9 cellular contexts compared by ENCODE assay signal in the genomic region with DNA sequence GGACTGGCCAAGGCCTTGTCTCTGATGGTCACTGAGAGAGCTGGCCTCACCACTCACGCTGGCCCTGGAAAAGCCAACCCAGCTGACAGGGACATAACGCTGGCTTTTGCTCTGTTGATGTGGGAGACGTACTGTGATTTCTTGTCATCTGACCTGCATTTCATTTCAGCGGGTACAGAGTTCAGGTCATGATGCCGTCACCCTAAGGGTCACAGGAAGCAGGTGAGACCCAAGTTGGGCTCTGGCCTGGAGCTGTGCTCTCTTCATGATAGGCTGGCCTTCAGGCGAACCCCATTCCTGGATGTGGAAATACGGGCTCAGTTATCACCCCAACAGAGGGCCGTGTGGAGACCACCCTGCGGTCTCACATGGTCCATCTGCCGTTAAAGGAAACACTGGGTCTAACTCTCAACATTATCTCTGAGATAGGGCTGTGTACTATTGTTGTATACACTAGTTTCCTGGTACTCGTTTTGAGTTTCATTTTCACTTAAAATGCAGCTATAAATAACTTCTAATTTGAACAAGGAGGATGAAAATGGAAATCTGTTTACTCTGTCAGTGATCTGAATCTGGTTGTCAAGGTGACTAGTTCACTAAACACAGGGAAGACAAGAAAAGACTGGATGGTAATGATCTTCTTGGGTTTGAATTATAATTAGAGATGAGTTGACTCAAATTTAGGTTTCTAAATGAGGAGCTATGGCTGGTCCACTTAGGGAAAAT.
DNase-seq lines count a peak whose midpoint lies in the region; ATAC-seq and TF ChIP-seq lines count a peak whose summit lies in the region.
"Had no signal": no experiment of that assay in that cellular context is flagged by ENCODE, and none has a peak within 500 bp of the region (broad histone marks: within the 10 kb centered on the region; RNA-seq: fewer than 3 reads in every experiment).

No MANE protein-coding gene starts in this region.

- peaks cover 20 to 70% of the 10 kb centered on the region in 2 experiments for H3K36me3 ChIP-seq in mesenchymal stem cell (ENCODE audit: control insufficient read depth in 1 of 2, insufficient read depth in 2 of 2, low read depth in 1 of 2, low read length in 2 of 2)
- H3K36me3 ChIP-seq in smooth muscle cell (ENCODE audit: low read depth) = peaks cover 4% of the 10 kb centered on the region

- no peak for TF ChIP-seq CTCF in smooth muscle cell (IDR thresholded peaks at IDR 0.05; ENCODE audit: borderline replicate concordance, insufficient read depth, poor library complexity, severe bottlenecking)

- peak overlapping the region in 1 of 2 experiments; percentile 57 for H3K18ac ChIP-seq in mesenchymal stem cell (ENCODE audit: low read depth in 1 of 2, low read length in 2 of 2)

- H3K27me3 ChIP-seq in mesenchymal stem cell (ENCODE audit: control insufficient read depth in 1 of 2, insufficient read depth in 1 of 2, low read length in 2 of 2) = no peaks in the 10 kb centered on the region
- no peaks in the 10 kb centered on the region for H3K27me3 ChIP-seq in smooth muscle cell (ENCODE audit: low read depth)

- peak; percentile 31 for DNase-seq in DMS153 (lab: John Stamatoyannopoulos, UW)
- no peak for DNase-seq in DMS153 treated with DMSO at 0.1 percent for 48 hours (lab: John Stamatoyannopoulos, UW; ENCODE audit: unreplicated experiment)
- peak; percentile 12 for DNase-seq in M059J (ENCODE audit: low read depth)
- DNase-seq in mesenchymal stem cell = peak; percentile 87
- DNase-seq in stimulated activated CD4-positive, alpha-beta T cell treated with anti-CD3 and anti-CD28 coated beads, Interleukin-15, amount 100 ng/mL, for 24 hours = no peak
- DNase-seq in COLO829 (ENCODE audit: low spot score) = no peak
- no peak for DNase-seq in smooth muscle cell (lab: John Stamatoyannopoulos, UW; ENCODE audit: unreplicated experiment)

- no peak overlapping the region for H3K4me3 ChIP-seq in mesenchymal stem cell (ENCODE audit: insufficient read depth in 1 of 2, low read depth in 1 of 2, low read length in 2 of 2)
- H3K4me3 ChIP-seq in smooth muscle cell = no peak overlapping the region

- no peaks in the 10 kb centered on the region for H3F3A ChIP-seq in smooth muscle cell (ENCODE audit: low read depth)

- H4K20me1 ChIP-seq in smooth muscle cell (ENCODE audit: low read depth) = no peaks in the 10 kb centered on the region

- H3K14ac ChIP-seq in mesenchymal stem cell (ENCODE audit: low read length in 2 of 2) = peak overlapping the region in 1 of 2 experiments; percentile 71

- H3K4me2 ChIP-seq in mesenchymal stem cell (ENCODE audit: low read length, poor library complexity, severe bottlenecking) (no peak overlapping the region), smooth muscle cell (no peak overlapping the region)

- H3K27ac ChIP-seq in mesenchymal stem cell (ENCODE audit: low read length, poor library complexity, severe bottlenecking) = no peak overlapping the region
- H3K27ac ChIP-seq in smooth muscle cell (ENCODE audit: low read depth) = no peak overlapping the region
- H3K27ac ChIP-seq: 22Rv1 had no signal

- no peak overlapping the region for H2BK15ac ChIP-seq in mesenchymal stem cell (ENCODE audit: low read depth, poor library complexity, severe bottlenecking)

- H4K91ac ChIP-seq in mesenchymal stem cell (ENCODE audit: low read length) = no peak overlapping the region

- H2AK5ac ChIP-seq in mesenchymal stem cell (ENCODE audit: low read length, severe bottlenecking) = no peak overlapping the region

- H3K9me3 ChIP-seq in mesenchymal stem cell (ENCODE audit: control insufficient read depth, low read length) (no peaks in the 10 kb centered on the region), smooth muscle cell (replicated peaks; ENCODE audit: low read depth) (no peaks in the 10 kb centered on the region)

- no peak overlapping the region for H2BK120ac ChIP-seq in mesenchymal stem cell (ENCODE audit: low read depth, low read length)

- no peak overlapping the region for H3K23ac ChIP-seq in mesenchymal stem cell (ENCODE audit: low read length in 2 of 2)

- H3K4me1 ChIP-seq in mesenchymal stem cell (ENCODE audit: control insufficient read depth, insufficient read depth, low read depth, low read length) (peaks cover 2% of the 10 kb centered on the region), smooth muscle cell (ENCODE audit: low read depth) (peaks cover 4% of the 10 kb centered on the region)

- H3K79me1 ChIP-seq in mesenchymal stem cell (replicated peaks; ENCODE audit: low read length, poor library complexity, severe bottlenecking) = peaks cover 1% of the 10 kb centered on the region

- no peaks in the 10 kb centered on the region for H3K79me2 ChIP-seq in smooth muscle cell (ENCODE audit: low read depth)

- H2BK12ac ChIP-seq in mesenchymal stem cell (ENCODE audit: low read length in 2 of 2) = peak overlapping the region in 1 of 2 experiments; percentile 29

- no peak overlapping the region for H3K4ac ChIP-seq in mesenchymal stem cell (ENCODE audit: low read depth in 1 of 2, low read length in 2 of 2)

- peak; percentile 72 for ATAC-seq in GM21447 (IDR thresholded peaks at IDR 0.05; ENCODE audit: unreplicated experiment)

- 93% methylated on average over 8 of the region's 11 CpGs for WGBS in mesenchymal stem cell
- WGBS in smooth muscle cell (ENCODE audit: low lambda C conversion rate) = 95% methylated on average over 11 of the region's 11 CpGs

- peak overlapping the region; percentile 45 for H4K8ac ChIP-seq in mesenchymal stem cell (ENCODE audit: low read length)

- H2BK5ac ChIP-seq in mesenchymal stem cell (ENCODE audit: low read depth, low read length, poor library complexity, severe bottlenecking) = no peak overlapping the region

- H2AFZ ChIP-seq in mesenchymal stem cell (ENCODE audit: low read depth, low read length) (no peak overlapping the region), smooth muscle cell (ENCODE audit: low read depth) (no peak overlapping the region)

- H3K9ac ChIP-seq in mesenchymal stem cell (ENCODE audit: low read length) (no peak overlapping the region), smooth muscle cell (ENCODE audit: low read depth) (no peak overlapping the region)

Comparison
In these comparisons a context has a peak if more than half of its experiments do, and no peak if none do; other contexts are left out.
1. DNase-seq: peak in DMS153 (single experiment), M059J (single experiment) and mesenchymal stem cell (single experiment); none in DMS153 treated with DMSO at 0.1 percent for 48 hours (single experiment), stimulated activated CD4-positive, alpha-beta T cell treated with anti-CD3 and anti-CD28 coated beads, Interleukin-15, amount 100 ng/mL, for 24 hours (single experiment), COLO829 (single experiment) and smooth muscle cell (single experiment).